Comparison of ENCODE assay signal across 8 cellular contexts in genomic region chr19:54832496-54832895, GRCh38. TPM values are rescaled to one million over a fixed set of nuclear protein-coding genes. Genes with fewer than 3 reads are reported as not detected.
"Had no signal": no experiment of that assay in that cellular context is flagged by ENCODE, and none has a peak within 500 bp of the region (broad histone marks: within the 10 kb centered on the region; RNA-seq: fewer than 3 reads in every experiment).

Gene KIR2DS4, plus strand, starts transcription at chr19:54832676.

RNA-seq across cellular contexts. Expression of gene KIR2DS4, which starts in this region (rescaled TPM):
- total RNA-seq: activated B cell treated with CpG ODN at 0.5 μM for 24 hours; activated CD4-positive, alpha-beta memory T cell treated with anti-CD3 and anti-CD28 coated beads for 36 hours; activated CD4-positive, alpha-beta memory T cell treated with anti-CD3 and anti-CD28 coated beads, Interleukin-2, amount 10 ng/mL, durations not matched to agents 7 days and 5 days; activated CD4-positive, alpha-beta T cell treated with anti-CD3 and anti-CD28 coated beads, Interleukin-2, amount 10 ng/mL, durations not matched to agents 24 days and 14 days; T-helper 1 cell treated with Interleukin-12 subunit alpha and Interleukin-12 subunit beta and Interleukin-4 antibody, amounts not matched to agents 30 ng/mL and 1 ng/mL, for 36 hours; T-helper 17 cell; T-helper 2 cell treated with Interferon-gamma antibody and Interleukin-4, amounts not matched to agents 100 ng/mL and 5 ng/mL, for 36 hours; WTC11 had no signal
